In genomic region chr2:96359310-96359709, GRCh38 we compare ENCODE assay signal across 8 cellular contexts. TPM values are rescaled to one million over a fixed set of nuclear protein-coding genes. Genes with fewer than 3 reads are reported as not detected.
DNase-seq lines count a peak whose midpoint lies in the region; FAIRE-seq and TF ChIP-seq lines count a peak whose summit lies in the region.
"Had no signal": no experiment of that assay in that cellular context is flagged by ENCODE, and none has a peak within 500 bp of the region (broad histone marks: within the 10 kb centered on the region; RNA-seq: fewer than 3 reads in every experiment).

No MANE protein-coding gene starts in this region.

- FAIRE-seq in bronchial epithelial cell (lab: Jason Lieb, UNC): peak; percentile 82

- DNase-seq in H7 (peak; percentile 38), SK-MEL-5 (ENCODE audit: low read depth, low spot score) (peak; percentile 59), bronchial epithelial cell (ENCODE audit: low read depth) (no peak), progenitor cell of endocrine pancreas (ENCODE audit: low spot score, unreplicated experiment) (no peak), T1000 (lab: John Stamatoyannopoulos, UW) (no peak), A172 (ENCODE audit: low spot score) (no peak), posterior vena cava (ENCODE audit: low spot score) (no peak)

- H3K36me3 Mint-ChIP-seq in progenitor cell of endocrine pancreas (ENCODE audit: insufficient read depth): peaks cover 5% of the 10 kb centered on the region
- H3K36me3 Mint-ChIP-seq: memory B cell had no signal

- no peak overlapping the region for H3K27ac Mint-ChIP-seq in progenitor cell of endocrine pancreas
- H3K27ac Mint-ChIP-seq: memory B cell had no signal

- in situ Hi-C loops in SK-MEL-5 (cut with HindIII; ENCODE audit: low pct_unique_long_range_greater_than_20kb, low sequenced_read_pairs): no loop called here

- no peak overlapping the region for H3K4me3 Mint-ChIP-seq in progenitor cell of endocrine pancreas (ENCODE audit: low read depth)
- H3K4me3 Mint-ChIP-seq: memory B cell had no signal

- intact Hi-C loops in posterior vena cava (cut with DNase I): no loop called here

- H3K27me3 ChIP-seq in H7 (ENCODE audit: control insufficient read depth, insufficient read depth, low read length): no peaks in the 10 kb centered on the region
- no peaks in the 10 kb centered on the region for H3K27me3 ChIP-seq in bronchial epithelial cell (ENCODE audit: control insufficient read depth, insufficient read depth, low read length)

- H3K36me3 ChIP-seq in H7 (replicated peaks; ENCODE audit: control insufficient read depth, insufficient read depth, low read length): peaks cover 36% of the 10 kb centered on the region
- peaks cover 3% of the 10 kb centered on the region for H3K36me3 ChIP-seq in bronchial epithelial cell (ENCODE audit: control insufficient read depth, insufficient read depth, low read length)

- TF ChIP-seq CTCF in bronchial epithelial cell (IDR thresholded peaks at IDR 0.05; ENCODE audit: insufficient read depth, low read length, severe bottlenecking) (peak; percentile 34), progenitor cell of endocrine pancreas (IDR thresholded peaks at IDR 0.05; ENCODE audit: unreplicated experiment) (peak; percentile 22)

- H3K4me3 ChIP-seq in H7 (ENCODE audit: insufficient read depth, low read depth, low read length) (no peak overlapping the region), bronchial epithelial cell (ENCODE audit: low read depth, low read length) (no peak overlapping the region)

- H3K4me1 Mint-ChIP-seq in progenitor cell of endocrine pancreas (ENCODE audit: low read depth): peaks cover 7% of the 10 kb centered on the region
- H3K4me1 Mint-ChIP-seq: memory B cell had no signal

- H3K27me3 Mint-ChIP-seq in progenitor cell of endocrine pancreas: no peaks in the 10 kb centered on the region
- H3K27me3 Mint-ChIP-seq: memory B cell had no signal

- H3K9me3 Mint-ChIP-seq in progenitor cell of endocrine pancreas (ENCODE audit: low read depth): no peaks in the 10 kb centered on the region
- H3K9me3 Mint-ChIP-seq: memory B cell had no signal

RNA-seq across cellular contexts. Expression of gene NCAPH, which starts 23.7 kb away (rescaled TPM):
- 37.2 and 46.4 TPM in 2 replicates for total RNA-seq in H7 (2014; rRNA removed; shearing (Covaris generic))
- total RNA-seq in SK-MEL-5 (2014; rRNA removed; shearing (Covaris generic)): 17.5 and 20.6 TPM in 2 replicates
- polyA plus RNA-seq in SK-MEL-5 (2015; cell fraction: cytosol; rRNA removed): 33.3 and 34.0 TPM in 2 replicates
- polyA plus RNA-seq in SK-MEL-5 (2015; cell fraction: nucleus; rRNA removed): 15.1 and 20.4 TPM in 2 replicates
- 0.53 and 0.77 TPM in 2 replicates for total RNA-seq in bronchial epithelial cell
- 20.9 and 21.2 TPM in 2 replicates for total RNA-seq in progenitor cell of endocrine pancreas
- total RNA-seq in A172 (2014; rRNA removed; shearing (Covaris generic)): 48.4 and 56.8 TPM in 2 replicates
- total RNA-seq in posterior vena cava: under 1 TPM; 0.51 to 1.00 TPM

RNA-seq across cellular contexts. Expression of gene ITPRIPL1, which starts 34.2 kb away (rescaled TPM):
- total RNA-seq in H7 (2014; rRNA removed; shearing (Covaris generic)): 8.8 and 9.0 TPM in 2 replicates
- total RNA-seq in SK-MEL-5 (2014; rRNA removed; shearing (Covaris generic)): 6.7 and 6.9 TPM in 2 replicates
- 6.2 and 8.6 TPM in 2 replicates for polyA plus RNA-seq in SK-MEL-5 (2015; cell fraction: cytosol; rRNA removed)
- 5.1 and 5.6 TPM in 2 replicates for polyA plus RNA-seq in SK-MEL-5 (2015; cell fraction: nucleus; rRNA removed)
- 1.6 and 2.6 TPM in 2 replicates for total RNA-seq in bronchial epithelial cell
- 6.1 and 6.9 TPM in 2 replicates for total RNA-seq in progenitor cell of endocrine pancreas
- not detected in 2 replicates for total RNA-seq in A172 (2014; rRNA removed; shearing (Covaris generic))
- 1 to 10 TPM in 1 of 2 donors, under 1 TPM in 1; 0.69 to 1.5 TPM for total RNA-seq in posterior vena cava

RNA-seq across cellular contexts. Expression of gene SNRNP200, which starts 54.0 kb away (rescaled TPM):
- 60.5 and 73.5 TPM in 2 replicates for total RNA-seq in H7 (2014; rRNA removed; shearing (Covaris generic))
- total RNA-seq in SK-MEL-5 (2014; rRNA removed; shearing (Covaris generic)): 28.0 and 32.8 TPM in 2 replicates
- 116 and 159 TPM in 2 replicates for polyA plus RNA-seq in SK-MEL-5 (2015; cell fraction: cytosol; rRNA removed)
- polyA plus RNA-seq in SK-MEL-5 (2015; cell fraction: nucleus; rRNA removed): 196 and 221 TPM in 2 replicates
- total RNA-seq in bronchial epithelial cell (32.6 and 35.8 TPM in 2 replicates), progenitor cell of endocrine pancreas (223 and 235 TPM in 2 replicates), posterior vena cava (10 to 100 TPM; 67.2 to 78.3 TPM)
- total RNA-seq in A172 (2014; rRNA removed; shearing (Covaris generic)): 33.0 and 38.5 TPM in 2 replicates

Comparison
In these comparisons a context has a peak if more than half of its experiments do, and no peak if none do; other contexts are left out.
1. DNase-seq: peak in H7 (single experiment) and SK-MEL-5 (single experiment); none in bronchial epithelial cell (single experiment), progenitor cell of endocrine pancreas (single experiment), T1000 (single experiment), A172 (single experiment) and posterior vena cava (single experiment).